ENCODE assay signal across 8 cellular contexts in the genomic region with DNA sequence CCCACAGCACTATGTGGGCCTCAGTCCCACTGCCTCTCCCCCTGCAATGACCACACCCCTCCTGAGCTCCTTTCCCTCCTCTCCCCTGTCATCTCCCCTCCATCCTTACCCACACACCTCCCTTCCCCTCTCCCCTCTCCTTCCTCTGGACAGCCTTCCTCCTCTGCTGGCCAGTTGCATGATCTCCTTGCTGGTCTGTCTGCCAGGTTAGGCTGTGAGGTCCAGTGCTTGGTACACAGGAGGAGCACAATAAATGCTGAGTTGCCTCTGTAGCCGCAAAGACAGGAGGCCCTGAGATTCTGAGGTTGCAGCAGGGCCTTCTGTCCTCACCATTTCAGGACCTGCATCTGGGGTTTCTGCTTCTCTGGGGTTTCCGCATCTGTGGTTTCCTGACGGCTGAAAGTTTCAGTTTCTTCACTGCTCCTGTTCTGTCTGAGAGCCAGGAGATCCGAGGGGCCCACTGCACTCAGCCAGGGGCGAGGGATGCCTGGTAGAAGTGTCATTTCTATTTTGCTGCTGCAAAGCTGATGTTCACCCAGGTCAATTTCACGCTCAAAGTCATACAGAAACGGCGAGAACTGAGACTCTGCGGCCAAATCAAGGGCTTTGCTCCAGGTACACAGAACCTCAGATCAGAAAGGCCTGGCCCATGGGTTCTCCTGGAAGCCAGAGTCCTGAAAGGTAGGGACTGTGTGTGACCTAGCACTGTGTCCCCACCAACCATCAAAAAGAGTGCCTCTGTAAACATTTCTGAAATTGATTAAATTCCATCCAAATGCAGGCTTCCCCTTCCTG. TPM values are rescaled to one million over a fixed set of nuclear protein-coding genes. Genes with fewer than 3 reads are reported as not detected.
DNase-seq lines count a peak whose midpoint lies in the region; ATAC-seq and TF ChIP-seq lines count a peak whose summit lies in the region.

No MANE protein-coding gene starts in this region.

- no peak overlapping the region; a peak in 1 of 4 replicates for H4K8ac ChIP-seq in IMR-90 (ENCODE audit: low read depth in 2 of 2, low read length in 2 of 2)

- peak overlapping the region; percentile 72 for H3K27ac ChIP-seq in cardiac muscle cell
- no peak overlapping the region for H3K27ac ChIP-seq in IMR-90 (ENCODE audit: insufficient read depth, low read length)
- no peak overlapping the region for H3K27ac ChIP-seq in ovary

- peaks cover 5% of the 10 kb centered on the region; the same call in 1 of the 2 replicates for H3K9me1 ChIP-seq in IMR-90 (ENCODE audit: insufficient read depth, low read length)

- no peak overlapping the region for H2BK20ac ChIP-seq in IMR-90 (ENCODE audit: low read depth, low read length)

- H2AFZ ChIP-seq in IMR-90 (replicated peaks; ENCODE audit: low read length, poor library complexity), result peak overlapping the region; percentile 61

- H3K9ac ChIP-seq in IMR-90 (ENCODE audit: low read depth, low read length), result no peak overlapping the region

- peak overlapping the region; percentile 67 for H3K4me3 Mint-ChIP-seq in activated naive CD8-positive, alpha-beta T cell
- peak overlapping the region; percentile 56 to 75 for H3K4me3 Mint-ChIP-seq in stimulated activated naive B cell treated with anti-CD40 and anti-IgM and Interleukin-4, amounts not matched to agents 10 μg/mL and 1 μg/mL and 100 μg/mL, for 72 hours

- ATAC-seq in Right ventricle myocardium superior (ENCODE audit: poor library complexity) (no peak), IMR-90 (ENCODE audit: low read depth) (peak; percentile 24), left ventricle myocardium superior (no peak)
- ATAC-seq in stimulated activated naive B cell treated with anti-CD40 and anti-IgM and Interleukin-4, amounts not matched to agents 10 μg/mL and 1 μg/mL and 100 μg/mL, for 72 hours (replicated peaks), result peak; percentile 83

- H3K36me3 ChIP-seq in cardiac muscle cell (no peaks in the 10 kb centered on the region), IMR-90 (ENCODE audit: control insufficient read depth, insufficient read depth, low read length) (no peaks in the 10 kb centered on the region), ovary (no peaks in the 10 kb centered on the region)

- H3K27me3 ChIP-seq in cardiac muscle cell (no peaks in the 10 kb centered on the region), IMR-90 (ENCODE audit: control insufficient read depth, insufficient read depth, low read length) (no peaks in the 10 kb centered on the region), ovary (no peaks in the 10 kb centered on the region)

- H2BK5ac ChIP-seq in IMR-90 (ENCODE audit: low read depth, low read length, poor library complexity, severe bottlenecking), result no peak overlapping the region

- H3K4me2 ChIP-seq in IMR-90 (ENCODE audit: low read depth, low read length), result no peak overlapping the region

- peaks cover 24% of the 10 kb centered on the region for H3K4me1 Mint-ChIP-seq in activated naive CD8-positive, alpha-beta T cell (ENCODE audit: low read depth)
- H3K4me1 Mint-ChIP-seq in stimulated activated naive B cell treated with anti-CD40 and anti-IgM and Interleukin-4, amounts not matched to agents 10 μg/mL and 1 μg/mL and 100 μg/mL, for 72 hours, result peaks cover 25 to 38% of the 10 kb centered on the region in 2 donors

- BruUV-seq in IMR-90 (replicated peaks; lab: Mats Ljungman, UMichigan), result no TSS peak

- no peak overlapping the region; the same call in 1 of the 2 replicates for H2AK5ac ChIP-seq in IMR-90 (ENCODE audit: low read depth, low read length)

- no peak overlapping the region for H3K56ac ChIP-seq in IMR-90 (ENCODE audit: extremely low read depth, insufficient read depth, low read length)

- no peaks in the 10 kb centered on the region for H3K79me1 ChIP-seq in IMR-90 (ENCODE audit: low read depth in 1 of 2, low read length in 2 of 2)

- H2BK120ac ChIP-seq in IMR-90 (ENCODE audit: low read depth, low read length), result no peak overlapping the region

- CTCF ChIA-PET in IMR-90 (lab: Yijun Ruan, JAX), result interaction anchor here (0.7 to 0.9 kb wide), 3 partner anchors 9 to 317 kb away, joined by 3 to 4 read pairs (median 3); no protein-coding TSS in a partner anchor

- no peak overlapping the region for H3K4ac ChIP-seq in IMR-90 (ENCODE audit: low read depth, low read length)

- POLR2A ChIA-PET in IMR-90 (lab: Charles Lee; ENCODE audit: unreplicated experiment), result no interaction called here

- no peak overlapping the region for H3K18ac ChIP-seq in IMR-90 (ENCODE audit: low read depth, low read length)

- no peak overlapping the region; the same call in 1 of the 2 replicates for H3K14ac ChIP-seq in IMR-90 (replicated peaks; ENCODE audit: low read depth, low read length)

- H3K4me3 ChIP-seq in cardiac muscle cell, result no peak overlapping the region
- no peak overlapping the region for H3K4me3 ChIP-seq in IMR-90 (ENCODE audit: insufficient read depth, low read depth, low read length)
- H3K4me3 ChIP-seq in ovary, result no peak overlapping the region

- intact Hi-C loops in Right ventricle myocardium superior (cut with DNase I), result no loop called here
- intact Hi-C loops in IMR-90 (cut with micrococcal nuclease), result no loop called here
- intact Hi-C loops in ovary (cut with DNase I), result loop anchor here in 2 of 4 donors (10.0 kb wide), 1 partner anchor 184 kb away; no protein-coding TSS in a partner anchor
- intact Hi-C loops in left ventricle myocardium superior (cut with micrococcal nuclease), result loop anchor here (10.0 kb wide), 2 partner anchors 74 to 184 kb away; partner anchors contain the start of gene HERPUD1

- peak in 1 of 2 donors; percentile 26 for DNase-seq in cardiac muscle cell (ENCODE audit: low read depth in 1 of 2, low spot score in 1 of 2)
- DNase-seq in Right ventricle myocardium superior, result no peak
- no peak for DNase-seq in IMR-90
- peak; percentile 26 for DNase-seq in stimulated activated naive B cell treated with anti-CD40 and anti-IgM and Interleukin-4, amounts not matched to agents 10 μg/mL and 1 μg/mL and 100 μg/mL, for 72 hours
- DNase-seq in ovary, result no peak
- no peak for DNase-seq in iPS-NIHi11 (ENCODE audit: low spot score)
- DNase-seq in left ventricle myocardium superior, result no peak

- dilution Hi-C loops in IMR-90 (cut with HindIII; ENCODE audit: low sequenced_read_pairs, unreplicated experiment), result no loop called here

- no peaks in the 10 kb centered on the region for H3K36me3 Mint-ChIP-seq in activated naive CD8-positive, alpha-beta T cell
- no peaks in the 10 kb centered on the region for H3K36me3 Mint-ChIP-seq in stimulated activated naive B cell treated with anti-CD40 and anti-IgM and Interleukin-4, amounts not matched to agents 10 μg/mL and 1 μg/mL and 100 μg/mL, for 72 hours

- TF ChIP-seq POLR2A in IMR-90 (IDR thresholded peaks at IDR 0.05; ENCODE audit: low read depth, low read length) (no peak), ovary (IDR thresholded peaks at IDR 0.05) (no peak)

- TF ChIP-seq EP300 in ovary (IDR thresholded peaks at IDR 0.05), result no peak

- H3K9me3 ChIP-seq in cardiac muscle cell (ENCODE audit: low read depth), result no peaks in the 10 kb centered on the region
- H3K9me3 ChIP-seq in IMR-90 (ENCODE audit: control insufficient read depth, insufficient read depth, low read length), result no peaks in the 10 kb centered on the region
- no peaks in the 10 kb centered on the region for H3K9me3 ChIP-seq in ovary

- H2BK15ac ChIP-seq in IMR-90 (ENCODE audit: low read depth, low read length), result no peak overlapping the region

- peak overlapping the region; percentile 86 for H3K27ac Mint-ChIP-seq in activated naive CD8-positive, alpha-beta T cell
- peak overlapping the region; percentile 93 for H3K27ac Mint-ChIP-seq in stimulated activated naive B cell treated with anti-CD40 and anti-IgM and Interleukin-4, amounts not matched to agents 10 μg/mL and 1 μg/mL and 100 μg/mL, for 72 hours

- no peaks in the 10 kb centered on the region for H3K27me3 Mint-ChIP-seq in activated naive CD8-positive, alpha-beta T cell
- no peaks in the 10 kb centered on the region for H3K27me3 Mint-ChIP-seq in stimulated activated naive B cell treated with anti-CD40 and anti-IgM and Interleukin-4, amounts not matched to agents 10 μg/mL and 1 μg/mL and 100 μg/mL, for 72 hours

- no peak overlapping the region for H3K23ac ChIP-seq in IMR-90 (ENCODE audit: low read depth, low read length)

- H4K20me1 ChIP-seq in IMR-90 (ENCODE audit: insufficient read depth, low read length), result no peaks in the 10 kb centered on the region

- in situ Hi-C loops in IMR-90 (cut with MboI; ENCODE audit: low sequenced_read_pairs), result loop anchor here (10.0 kb wide), 1 partner anchor 184 kb away; no protein-coding TSS in a partner anchor

- no peak overlapping the region for H4K91ac ChIP-seq in IMR-90 (ENCODE audit: insufficient read depth, low read depth, low read length)

- H4K5ac ChIP-seq in IMR-90 (ENCODE audit: low read depth, low read length), result no peak overlapping the region

- no peak for TF ChIP-seq RAD21 in IMR-90 (IDR thresholded peaks at IDR 0.05; ENCODE audit: low read length)

- H2AK9ac ChIP-seq in IMR-90 (replicated peaks; ENCODE audit: low read depth, low read length, poor library complexity), result no peak overlapping the region

- TF ChIP-seq CTCF in cardiac muscle cell (IDR thresholded peaks at IDR 0.05; ENCODE audit: low read depth, low read length), result no peak
- TF ChIP-seq CTCF in IMR-90 (conservative IDR thresholded peaks at IDR 0.05; ENCODE audit: low read depth, low read length), result no peak
- no peak for TF ChIP-seq CTCF in ovary (IDR thresholded peaks at IDR 0.05)

- H3K4me1 ChIP-seq in cardiac muscle cell (ENCODE audit: low read depth) (peaks cover 30% of the 10 kb centered on the region), IMR-90 (ENCODE audit: control insufficient read depth, insufficient read depth, low read length) (no peaks in the 10 kb centered on the region; the same call in 1 of the 2 replicates), ovary (ENCODE audit: insufficient read depth) (no peaks in the 10 kb centered on the region)

- no peaks in the 10 kb centered on the region for H3K9me3 Mint-ChIP-seq in activated naive CD8-positive, alpha-beta T cell (ENCODE audit: low read depth)
- no peaks in the 10 kb centered on the region for H3K9me3 Mint-ChIP-seq in stimulated activated naive B cell treated with anti-CD40 and anti-IgM and Interleukin-4, amounts not matched to agents 10 μg/mL and 1 μg/mL and 100 μg/mL, for 72 hours

- 83% methylated on average over 6 of the region's 9 CpGs; no CpG with 5 or more reads in 1 of the 2 experiments for WGBS in IMR-90 (ENCODE audit: extremely low coverage in 2 of 2, insufficient read length in 1 of 2), 2 experiments
- 71 to 79% (median 73%) methylated on average over 9 of the region's 9 CpGs for whole genome bisulfite sequencing in ovary, 3 donors

TF ChIP-seq in IMR-90, 13 proteins besides CTCF, POLR2A, EP300 and RAD21:
- TF ChIP-seq FOS (IDR thresholded peaks at IDR 0.05; ENCODE audit: low read depth, low read length) (no peak), MAZ (IDR thresholded peaks at IDR 0.05; ENCODE audit: borderline replicate concordance, low read depth, low read length) (no peak)

RNA-seq across cellular contexts. Expression of gene SLC12A3, which starts 4.6 kb away (rescaled TPM):
- total RNA-seq in cardiac muscle cell (not detected in 2 replicates), Right ventricle myocardium superior (not detected), IMR-90 (2012; rRNA removed) (not detected in 2 replicates), ovary (under 1 TPM in 1 of 7 donors, not detected in 6; 0.37 TPM), left ventricle myocardium superior (not detected)
- polyA plus RNA-seq in cardiac muscle cell (not detected in 2 replicates), IMR-90 (2012; rRNA removed) (not detected in 2 replicates), ovary (under 1 TPM in 1 of 2 donors, not detected in 1; 0.04 TPM)
- polyA plus RNA-seq in IMR-90 (2012; cell fraction: cytosol; rRNA removed), result not detected in 2 replicates
- polyA plus RNA-seq in IMR-90 (2012; cell fraction: nucleus; rRNA removed; ENCODE audit: low replicate concordance), result not detected in 2 replicates

Comparison
In these comparisons a context has a peak if more than half of its experiments do, and no peak if none do; other contexts are left out.
1. ATAC-seq: peak in IMR-90 (single experiment) and stimulated activated naive B cell treated with anti-CD40 and anti-IgM and Interleukin-4, amounts not matched to agents 10 μg/mL and 1 μg/mL and 100 μg/mL, for 72 hours (2 of 2); none in Right ventricle myocardium superior (single experiment) and left ventricle myocardium superior (single experiment).